Comparison of ENCODE assay signal across 7 cellular contexts in genomic region chr18:9682572-9682971, GRCh38.
"Had no signal": no experiment of that assay in that cellular context is flagged by ENCODE, and none has a peak within 500 bp of the region (broad histone marks: within the 10 kb centered on the region; RNA-seq: fewer than 3 reads in every experiment).

No MANE protein-coding gene starts in this region.

- H3K4me3 Mint-ChIP-seq: GM23338, H9, IgD-negative memory B cell had no signal

- H3K4me3 ChIP-seq: GM23338 had no signal

- H3K4me2 ChIP-seq: GM23338 had no signal

- DNase-seq: H9, KG1 had no signal

- FAIRE-seq: H1, H54, HTR-8/SVneo had no signal

- H3K9me3 Mint-ChIP-seq: GM23338, H9, IgD-negative memory B cell had no signal

- H3K27ac Mint-ChIP-seq: GM23338, H9 had no signal
